8 cellular contexts compared by ENCODE assay signal in the genomic region with DNA sequence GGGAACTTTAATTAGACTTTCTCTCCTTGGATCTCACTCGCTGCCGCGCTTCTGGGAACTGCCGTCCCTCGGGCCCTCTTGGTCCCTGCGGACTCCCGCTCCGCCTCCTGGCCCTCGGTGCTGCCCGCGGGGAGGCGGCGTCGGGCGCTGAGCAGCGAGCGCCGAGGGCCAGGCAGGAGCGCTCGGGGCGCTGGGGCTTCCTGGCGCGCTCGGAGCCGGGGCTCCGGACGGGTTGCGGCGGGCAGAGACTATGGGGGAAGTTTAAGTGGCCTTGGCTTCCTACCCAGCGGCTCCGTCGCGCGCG. TPM values are rescaled to one million over a fixed set of nuclear protein-coding genes. Genes with fewer than 3 reads are reported as not detected.
DNase-seq lines count a peak whose midpoint lies in the region; ATAC-seq, FAIRE-seq and TF ChIP-seq lines count a peak whose summit lies in the region.
"Had no signal": no experiment of that assay in that cellular context is flagged by ENCODE, and none has a peak within 500 bp of the region (broad histone marks: within the 10 kb centered on the region; RNA-seq: fewer than 3 reads in every experiment).

No MANE protein-coding gene starts in this region.

- TF ChIP-seq CTCF in astrocyte (IDR thresholded peaks at IDR 0.05; ENCODE audit: insufficient read depth, low read depth, low read length) = no peak
- TF ChIP-seq CTCF in keratinocyte (optimal IDR thresholded peaks at IDR 0.05 in 1 of 3, IDR thresholded peaks at IDR 0.05 in 1 of 3, conservative IDR thresholded peaks at IDR 0.05 in 1 of 3; ENCODE audit: extremely low read depth in 1 of 3, insufficient read depth in 2 of 3, low read length in 3 of 3) = no peak
- no peak for TF ChIP-seq CTCF in stomach (IDR thresholded peaks at IDR 0.05)

- WGBS in stomach, 5 donors = 0 to 2% (median 0%) methylated on average over 11 to 35 of the region's 35 CpGs

- no peaks in the 10 kb centered on the region for H3K36me3 ChIP-seq in astrocyte (ENCODE audit: insufficient read depth, low read length)
- no peaks in the 10 kb centered on the region for H3K36me3 ChIP-seq in keratinocyte (ENCODE audit: control insufficient read depth in 2 of 2, extremely low read depth in 1 of 2, insufficient read depth in 2 of 2, low read length in 2 of 2)
- H3K36me3 ChIP-seq in stomach = no peaks in the 10 kb centered on the region

- dilution Hi-C loops in keratinocyte (cut with MboI; ENCODE audit: extremely low pct_ligation_motif_present, low sequenced_read_pairs) = no loop called here

- no peaks in the 10 kb centered on the region for H4K20me1 ChIP-seq in astrocyte (ENCODE audit: insufficient read depth, low read length)
- no peaks in the 10 kb centered on the region for H4K20me1 ChIP-seq in keratinocyte (ENCODE audit: control insufficient read depth, extremely low read depth, insufficient read depth, low read length)

- H3K27me3 Mint-ChIP-seq in astrocyte (ENCODE audit: low read depth, unreplicated experiment) = peaks cover 75% of the 10 kb centered on the region
- H3K27me3 Mint-ChIP-seq in naive thymus-derived CD8-positive, alpha-beta T cell = peaks cover 24 to 58% (median 40%) of the 10 kb centered on the region in 5 donors

- H3K4me3 ChIP-seq in astrocyte (ENCODE audit: insufficient read depth, low read depth, low read length) (no peak overlapping the region), keratinocyte (ENCODE audit: control insufficient read depth in 2 of 3, extremely low read depth in 1 of 3, insufficient read depth in 2 of 3, low read depth in 1 of 3, low read length in 3 of 3) (peak overlapping the region; percentile 20 to 38 (median 30)), stomach (peak overlapping the region; percentile 46 to 65 (median 55))

- no peaks in the 10 kb centered on the region for H3K9me3 ChIP-seq in astrocyte (ENCODE audit: insufficient read depth, low read depth, low read length)
- no peaks in the 10 kb centered on the region for H3K9me3 ChIP-seq in keratinocyte (ENCODE audit: control insufficient read depth, low read depth, low read length)
- no peaks in the 10 kb centered on the region for H3K9me3 ChIP-seq in stomach

- POLR2A ChIA-PET in HEK293T (lab: Yijun Ruan, JAX) = interaction anchor here (0.7 kb wide), 1 partner anchor 320 kb away, joined by 3 read pairs; the partner anchor contains the start of gene CEBPA
- POLR2A ChIA-PET in naive thymus-derived CD8-positive, alpha-beta T cell (lab: Charles Lee) = no interaction called here

- peak overlapping the region; percentile 75 for H3K4me2 ChIP-seq in astrocyte (ENCODE audit: low read length)
- peak overlapping the region; percentile 45 for H3K4me2 ChIP-seq in keratinocyte (ENCODE audit: control insufficient read depth, extremely low read depth, insufficient read depth, low read depth, low read length)

- no peak overlapping the region for H3K27ac ChIP-seq in astrocyte (ENCODE audit: low read depth, low read length)
- no peak overlapping the region for H3K27ac ChIP-seq in keratinocyte (ENCODE audit: control insufficient read depth, insufficient read depth, low read length)
- H3K27ac ChIP-seq in stomach = no peak overlapping the region

- H3K4me1 Mint-ChIP-seq in astrocyte (ENCODE audit: low read depth, unreplicated experiment) = peaks cover 3% of the 10 kb centered on the region
- peaks cover 0 to 3% (median under 1%) of the 10 kb centered on the region in 4 donors for H3K4me1 Mint-ChIP-seq in naive thymus-derived CD8-positive, alpha-beta T cell
- H3K4me1 Mint-ChIP-seq: activated CD4-positive, alpha-beta T cell treated with anti-CD3 and anti-CD28 coated beads, Interleukin-2, amount 10 ng/mL, durations not matched to agents 7 days and 5 days had no signal

- CTCF ChIA-PET in HEK293T (lab: Yijun Ruan, JAX) = no interaction called here

- H3K9ac ChIP-seq in astrocyte (ENCODE audit: low read length) (no peak overlapping the region), keratinocyte (ENCODE audit: control insufficient read depth, extremely low read depth, insufficient read depth, low read length) (no peak overlapping the region)

- no peak for TF ChIP-seq POLR2A in stomach (IDR thresholded peaks at IDR 0.05)

- H3K36me3 Mint-ChIP-seq in astrocyte (ENCODE audit: low read depth, unreplicated experiment) = no peaks in the 10 kb centered on the region
- no peaks in the 10 kb centered on the region for H3K36me3 Mint-ChIP-seq in naive thymus-derived CD8-positive, alpha-beta T cell

- no peak for ATAC-seq in HG03378 (IDR thresholded peaks at IDR 0.05; ENCODE audit: unreplicated experiment)
- no peak for ATAC-seq in naive thymus-derived CD8-positive, alpha-beta T cell

- no peaks in the 10 kb centered on the region for H3K9me1 ChIP-seq in keratinocyte (ENCODE audit: control insufficient read depth, extremely low read depth, insufficient read depth, low read length)

- no peak overlapping the region for H3K27ac Mint-ChIP-seq in astrocyte (ENCODE audit: unreplicated experiment)
- no peak overlapping the region for H3K27ac Mint-ChIP-seq in naive thymus-derived CD8-positive, alpha-beta T cell
- H3K27ac Mint-ChIP-seq: activated CD4-positive, alpha-beta T cell treated with anti-CD3 and anti-CD28 coated beads, Interleukin-2, amount 10 ng/mL, durations not matched to agents 7 days and 5 days had no signal

- DNase-seq in HEK293T (ENCODE audit: extremely low spot score) = peak; percentile 52
- no peak for DNase-seq in astrocyte (ENCODE audit: low read depth)
- no peak for DNase-seq in keratinocyte (ENCODE audit: low read depth, low spot score)
- no peak for DNase-seq in stomach
- no peak for DNase-seq in naive thymus-derived CD8-positive, alpha-beta T cell
- no peak for DNase-seq in epidermal melanocyte (ENCODE audit: insufficient read length, low spot score)
- DNase-seq: activated CD4-positive, alpha-beta T cell treated with anti-CD3 and anti-CD28 coated beads, Interleukin-2, amount 10 ng/mL, durations not matched to agents 7 days and 5 days had no signal

- TF ChIP-seq EP300 in stomach (IDR thresholded peaks at IDR 0.05) = no peak

- H2AFZ ChIP-seq in astrocyte (ENCODE audit: low read depth, low read length) (no peak overlapping the region), keratinocyte (ENCODE audit: control insufficient read depth, low read length) (no peak overlapping the region)

- intact Hi-C loops in stomach (cut with DNase I; ENCODE audit: low total_unique reads) = no loop called here

- H3K4me3 Mint-ChIP-seq in astrocyte (ENCODE audit: unreplicated experiment) = no peak overlapping the region
- no peak overlapping the region for H3K4me3 Mint-ChIP-seq in naive thymus-derived CD8-positive, alpha-beta T cell
- H3K4me3 Mint-ChIP-seq: activated CD4-positive, alpha-beta T cell treated with anti-CD3 and anti-CD28 coated beads, Interleukin-2, amount 10 ng/mL, durations not matched to agents 7 days and 5 days had no signal

- H3K4me1 ChIP-seq in astrocyte (ENCODE audit: insufficient read depth, low read length) (peaks cover 2% of the 10 kb centered on the region), keratinocyte (ENCODE audit: control insufficient read depth, extremely low read depth, insufficient read depth, low read length) (no peaks in the 10 kb centered on the region), stomach (peaks cover 19 to 24% (median 23%) of the 10 kb centered on the region in 4 donors)

- FAIRE-seq in astrocyte (lab: Jason Lieb, UNC) (no peak), keratinocyte (lab: Jason Lieb, UNC) (no peak)

- H3K9me3 Mint-ChIP-seq in astrocyte (ENCODE audit: unreplicated experiment) = no peaks in the 10 kb centered on the region
- no peaks in the 10 kb centered on the region for H3K9me3 Mint-ChIP-seq in naive thymus-derived CD8-positive, alpha-beta T cell
- H3K9me3 Mint-ChIP-seq: activated CD4-positive, alpha-beta T cell treated with anti-CD3 and anti-CD28 coated beads, Interleukin-2, amount 10 ng/mL, durations not matched to agents 7 days and 5 days had no signal

- peaks cover 37% of the 10 kb centered on the region for H3K27me3 ChIP-seq in astrocyte (ENCODE audit: insufficient read depth, low read length)
- peaks cover 52% of the 10 kb centered on the region for H3K27me3 ChIP-seq in keratinocyte (ENCODE audit: control insufficient read depth, extremely low read depth, insufficient read depth, low read length)
- H3K27me3 ChIP-seq in stomach = peaks cover 12 to 98% (median 49%) of the 10 kb centered on the region in 3 donors

- H3K79me2 ChIP-seq in astrocyte (ENCODE audit: insufficient read depth, low read length) (no peaks in the 10 kb centered on the region), keratinocyte (ENCODE audit: control insufficient read depth, insufficient read depth, low read length) (no peaks in the 10 kb centered on the region)

TF ChIP-seq in HEK293T, 16 proteins besides CTCF, POLR2A, EP300 and RAD21:
- TF ChIP-seq BHLHE40 (IDR thresholded peaks at IDR 0.05; ENCODE audit: borderline replicate concordance) = no peak
- TF ChIP-seq ELF4 (IDR thresholded peaks at IDR 0.05) = no peak
- TF ChIP-seq SP1 (IDR thresholded peaks at IDR 0.05) = no peak
- TF ChIP-seq L3MBTL2 (conservative IDR thresholded peaks at IDR 0.05) = no peak
- TF ChIP-seq SUZ12 (IDR thresholded peaks at IDR 0.05) = no peak

RNA-seq across cellular contexts. Expression of gene CHST8, which starts 0.7 kb away (rescaled TPM):
- total RNA-seq in astrocyte (not detected in 2 replicates), stomach (10 to 100 TPM in 1 of 5 donors, not detected in 4; 25.5 TPM)
- polyA plus RNA-seq in keratinocyte (not detected in 3 replicates), stomach (under 1 TPM in 1 of 3 donors, not detected in 2; 0.23 TPM)
- polyA plus RNA-seq in keratinocyte (2011; ENCODE audit: low read depth) = not detected
- polyA plus RNA-seq in keratinocyte (2011; cell fraction: cytosol; rRNA removed) = not detected in 2 replicates
- polyA plus RNA-seq in keratinocyte (2011; cell fraction: nucleus; rRNA removed) = not detected in 2 replicates
- polyA plus RNA-seq in keratinocyte (2012; ENCODE audit: low replicate concordance) = 0.11 TPM in 1 of 2 replicates, not detected in the other
- 0.10 TPM in 1 of 3 replicates, not detected in the others for polyA minus RNA-seq in keratinocyte
- polyA minus RNA-seq in keratinocyte (2011; cell fraction: cytosol; rRNA and poly(A)+ RNA removed) = not detected
- polyA minus RNA-seq in keratinocyte (2011; cell fraction: nucleus; rRNA and poly(A)+ RNA removed) = not detected in 2 replicates
- total RNA-seq in naive thymus-derived CD8-positive, alpha-beta T cell = not detected
- not detected for polyA plus RNA-seq in naive thymus-derived CD8-positive, alpha-beta T cell
- total RNA-seq: activated CD4-positive, alpha-beta T cell treated with anti-CD3 and anti-CD28 coated beads, Interleukin-2, amount 10 ng/mL, durations not matched to agents 7 days and 5 days had no signal
